In the genomic region with DNA sequence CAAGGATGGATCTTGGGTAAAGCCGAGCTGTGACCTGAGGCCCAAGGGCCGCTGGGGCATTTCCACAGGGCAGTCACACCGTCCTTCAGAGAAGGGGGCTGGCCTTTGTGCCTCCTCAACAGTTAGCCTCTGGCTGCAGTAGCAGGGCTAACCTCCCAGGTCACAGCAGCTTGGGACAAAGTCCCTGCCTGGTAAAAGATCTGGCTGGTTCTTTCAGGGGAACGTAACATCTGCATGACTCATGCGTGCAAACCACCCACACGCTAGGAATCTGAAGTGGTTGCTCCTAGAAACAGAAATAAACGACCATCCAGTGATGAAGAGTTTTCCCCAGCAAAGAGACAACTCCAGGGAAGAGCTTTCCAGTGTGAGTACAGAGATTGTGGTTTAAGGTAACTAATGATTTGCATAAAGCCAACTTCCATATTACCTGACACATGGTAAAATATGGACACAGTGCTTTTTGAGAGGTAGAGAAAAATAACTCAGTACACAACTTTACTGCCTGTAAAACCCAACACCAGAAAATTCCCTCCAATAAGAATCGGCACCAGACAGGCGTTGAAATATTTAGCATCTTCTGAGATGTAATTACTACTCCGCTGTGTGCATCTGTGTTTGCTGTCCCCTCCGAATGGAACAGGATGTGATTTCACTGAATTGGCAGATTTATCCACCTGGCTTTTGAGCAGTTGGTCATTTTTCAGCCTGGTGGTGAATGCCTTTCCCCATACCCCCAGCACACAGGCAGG, we compare ENCODE assay signal across 8 cellular contexts.
DNase-seq lines count a peak whose midpoint lies in the region; ATAC-seq, FAIRE-seq and TF ChIP-seq lines count a peak whose summit lies in the region.

No MANE protein-coding gene starts in this region.

- no peaks in the 10 kb centered on the region for H4K20me1 ChIP-seq in OCI-LY3 (ENCODE audit: insufficient read depth, low read length)
- no peaks in the 10 kb centered on the region for H4K20me1 ChIP-seq in endothelial cell of umbilical vein (replicated peaks; ENCODE audit: control insufficient read depth, extremely low read depth, insufficient read depth, low read length)

- no peaks in the 10 kb centered on the region for H3K9me1 ChIP-seq in endothelial cell of umbilical vein (replicated peaks; ENCODE audit: control insufficient read depth, extremely low read depth, insufficient read depth, low read length)

- TF ChIP-seq CTCF in OCI-LY3 (IDR thresholded peaks at IDR 0.05; ENCODE audit: low read depth, low read length) (no peak), endothelial cell of umbilical vein (IDR thresholded peaks at IDR 0.05; ENCODE audit: extremely low read depth in 1 of 2, insufficient read depth in 1 of 2, low read depth in 1 of 2, low read length in 2 of 2) (no peak)

- no peak overlapping the region for H3K27ac ChIP-seq in OCI-LY3 (ENCODE audit: low read length)
- no peak overlapping the region for H3K27ac ChIP-seq in endothelial cell of umbilical vein (ENCODE audit: insufficient read depth, low read depth, low read length)

- H3K4me3 ChIP-seq in OCI-LY3 (ENCODE audit: low read length) (0 out of 2 replicates have a peak overlapping the region, but pooled peaks have one; percentile 10), endothelial cell of umbilical vein (replicated peaks in 1 of 3; ENCODE audit: insufficient read depth in 1 of 3, low read depth in 1 of 3, low read length in 3 of 3) (no peak overlapping the region)

- CTCF ChIA-PET in endothelial cell of umbilical vein (lab: Charles Lee), result no interaction called here

- H3K4me1 ChIP-seq in OCI-LY3 (ENCODE audit: low read length) (peaks cover 44% of the 10 kb centered on the region), endothelial cell of umbilical vein (ENCODE audit: control insufficient read depth, extremely low read depth, insufficient read depth, low read length) (no peaks in the 10 kb centered on the region)

- H2AFZ ChIP-seq in OCI-LY3 (ENCODE audit: low read depth, low read length), result 0 out of 2 replicates have a peak overlapping the region, but pooled peaks have one; percentile 42
- H2AFZ ChIP-seq in endothelial cell of umbilical vein (ENCODE audit: low read depth, low read length), result no peak overlapping the region

- H3K79me2 ChIP-seq in OCI-LY3 (ENCODE audit: low read length) (no peaks in the 10 kb centered on the region), endothelial cell of umbilical vein (ENCODE audit: control insufficient read depth, insufficient read depth, low read length) (no peaks in the 10 kb centered on the region)

- dilution Hi-C loops in endothelial cell of umbilical vein (cut with MboI; ENCODE audit: extremely low pct_ligation_motif_present, low sequenced_read_pairs), result no loop called here

- POLR2A ChIA-PET in endothelial cell of umbilical vein (lab: Charles Lee), result no interaction called here

- peak; percentile 4 for FAIRE-seq in endothelial cell of umbilical vein (lab: Jason Lieb, UNC)

- BruUV-seq in endothelial cell of umbilical vein (replicated peaks; lab: Mats Ljungman, UMichigan), result no TSS peak

- ATAC-seq in HG02884 (IDR thresholded peaks at IDR 0.05; ENCODE audit: unreplicated experiment) (no peak), HG03135 (IDR thresholded peaks at IDR 0.05; ENCODE audit: unreplicated experiment) (no peak)

- peaks cover 5% of the 10 kb centered on the region; the same call in 1 of the 2 replicates for H3K9me3 ChIP-seq in OCI-LY3 (ENCODE audit: insufficient read depth, low read length)
- no peaks in the 10 kb centered on the region for H3K9me3 ChIP-seq in endothelial cell of umbilical vein (replicated peaks; ENCODE audit: control insufficient read depth, insufficient read depth, low read length)

- H3K9ac ChIP-seq in OCI-LY3 (ENCODE audit: low read length) (no peak overlapping the region), endothelial cell of umbilical vein (replicated peaks; ENCODE audit: extremely low read depth, insufficient read depth, low read length) (no peak overlapping the region)

- no peak for TF ChIP-seq POLR2A in endothelial cell of umbilical vein (IDR thresholded peaks at IDR 0.05; ENCODE audit: low read depth, low read length)

- H3K4me2 ChIP-seq in OCI-LY3 (ENCODE audit: low read length), result peak overlapping the region; percentile 33
- no peak overlapping the region for H3K4me2 ChIP-seq in endothelial cell of umbilical vein (ENCODE audit: insufficient read depth, low read length)

- peaks cover 7% of the 10 kb centered on the region for H3K36me3 ChIP-seq in OCI-LY3 (replicated peaks; ENCODE audit: low read depth, low read length)
- H3K36me3 ChIP-seq in endothelial cell of umbilical vein (ENCODE audit: control insufficient read depth in 2 of 2, extremely low read depth in 1 of 2, insufficient read depth in 2 of 2, low read length in 2 of 2), result no peaks in the 10 kb centered on the region

- intact Hi-C loops in endothelial cell of umbilical vein (cut with micrococcal nuclease), result no loop called here

- H3K27me3 ChIP-seq in OCI-LY3 (ENCODE audit: low read depth, low read length) (no peaks in the 10 kb centered on the region), endothelial cell of umbilical vein (ENCODE audit: control insufficient read depth in 2 of 2, insufficient read depth in 2 of 2, low read length in 2 of 2) (no peaks in the 10 kb centered on the region)

- DNase-seq in stimulated activated naive CD4-positive, alpha-beta T cell treated with Interleukin-2 at 50 U/mL for 16 hours (lab: John Stamatoyannopoulos, UW), result peak; percentile 0
- DNase-seq in stimulated activated naive CD4-positive, alpha-beta T cell (lab: John Stamatoyannopoulos, UW), result no peak
- DNase-seq in endothelial cell of umbilical vein (ENCODE audit: low read depth, low spot score) (peak; percentile 14), myocyte (ENCODE audit: low read depth) (peak; percentile 88), T-helper 1 cell (no peak)

TF ChIP-seq in endothelial cell of umbilical vein, 7 proteins besides CTCF, POLR2A, EP300 and RAD21:
- TF ChIP-seq GATA2 (IDR thresholded peaks at IDR 0.05; ENCODE audit: insufficient read depth, insufficient read length, low read depth, low read length), result no peak
- no peak for TF ChIP-seq FOS (IDR thresholded peaks at IDR 0.05; ENCODE audit: borderline replicate concordance, insufficient read depth, low read length)
- TF ChIP-seq JUN (IDR thresholded peaks at IDR 0.05; ENCODE audit: borderline replicate concordance, insufficient read depth, insufficient read length, low read depth), result no peak
- no peak for TF ChIP-seq POLR2AphosphoS5 (IDR thresholded peaks at IDR 0.05; ENCODE audit: insufficient read depth, low read depth, low read length)
- TF ChIP-seq, protein P1, sequence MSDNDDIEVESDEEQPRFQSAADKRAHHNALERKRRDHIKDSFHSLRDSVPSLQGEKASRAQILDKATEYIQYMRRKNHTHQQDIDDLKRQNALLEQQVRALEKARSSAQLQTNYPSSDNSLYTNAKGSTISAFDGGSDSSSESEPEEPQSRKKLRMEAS (IDR thresholded peaks at IDR 0.05; ENCODE audit: insufficient read depth, insufficient read length), result no peak
- no peak for TF ChIP-seq EZH2 (IDR thresholded peaks at IDR 0.05; ENCODE audit: borderline replicate concordance, low read depth, low read length, severe bottlenecking)
- TF ChIP-seq MYC (IDR thresholded peaks at IDR 0.05; ENCODE audit: low read depth, low read length), result no peak

Comparison
In these comparisons a context has a peak if more than half of its experiments do, and no peak if none do; other contexts are left out.
1. DNase-seq: peak in stimulated activated naive CD4-positive, alpha-beta T cell treated with Interleukin-2 at 50 U/mL for 16 hours (single experiment), endothelial cell of umbilical vein (single experiment) and myocyte (single experiment); none in stimulated activated naive CD4-positive, alpha-beta T cell (0 of 6) and T-helper 1 cell (0 of 5).